9 cellular contexts compared by ENCODE assay signal in genomic region chr14:49770212-49770817, GRCh38. TPM values are rescaled to one million over a fixed set of nuclear protein-coding genes. Genes with fewer than 3 reads are reported as not detected.
A peak's percentile ranks its signal among the peaks of the same experiment; 100 is the strongest.
DNase-seq lines count a peak whose midpoint lies in the region; ATAC-seq and TF ChIP-seq lines count a peak whose summit lies in the region.
"Had no signal": no experiment of that assay in that cellular context is flagged by ENCODE, and none has a peak within 500 bp of the region (broad histone marks: within the 10 kb centered on the region; RNA-seq: fewer than 3 reads in every experiment).

No MANE protein-coding gene starts in this region.

- DNase-seq in Caki2 (ENCODE audit: low read depth) (peak; percentile 96), choroid plexus epithelial cell (ENCODE audit: low read depth) (peak; percentile 76), natural killer cell (no peak), sciatic nerve (ENCODE audit: low spot score) (no peak), MG63 (no peak)
- DNase-seq in NK-92 treated with Interleukin-12 subunit alpha and Interleukin-12 subunit beta, amount 100 ng/mL, for 24 hours (lab: John Stamatoyannopoulos, UW) = no peak

- H3K4me3 ChIP-seq in Loucy (ENCODE audit: low read length, poor library complexity, severe bottlenecking) (peak overlapping the region; percentile 100), choroid plexus epithelial cell (ENCODE audit: low read depth, low read length) (peak overlapping the region; percentile 96), MG63 (no peak overlapping the region)

- H3K9me3 ChIP-seq in Loucy (ENCODE audit: insufficient read depth, low read depth, low read length) (no peaks in the 10 kb centered on the region), MG63 (no peaks in the 10 kb centered on the region)

- H3K36me3 Mint-ChIP-seq in natural killer cell = no peaks in the 10 kb centered on the region

- H3K9ac ChIP-seq in Loucy (ENCODE audit: low read depth, low read length, poor library complexity, severe bottlenecking) = peak overlapping the region; percentile 100

- H3K9me3 Mint-ChIP-seq in natural killer cell = no peaks in the 10 kb centered on the region
- H3K9me3 Mint-ChIP-seq: central memory CD8-positive, alpha-beta T cell had no signal

- H2AFZ ChIP-seq in Loucy (ENCODE audit: low read length) = no peak overlapping the region

- H3K27ac Mint-ChIP-seq in natural killer cell = peak overlapping the region; percentile 97

- ATAC-seq in natural killer cell (no peak), sciatic nerve (no peak), HG02884 (IDR thresholded peaks at IDR 0.05; ENCODE audit: unreplicated experiment) (no peak)

- no peaks in the 10 kb centered on the region for H3K27me3 Mint-ChIP-seq in natural killer cell (ENCODE audit: low read depth in 2 of 2)
- H3K27me3 Mint-ChIP-seq: central memory CD8-positive, alpha-beta T cell had no signal

- in situ Hi-C loops in Caki2 (cut with HindIII; ENCODE audit: low pct_unique_long_range_greater_than_20kb, low sequenced_read_pairs) = loop anchor here (10.0 kb wide), 1 partner anchor 116 kb away; no protein-coding TSS in a partner anchor

- H3K4me1 Mint-ChIP-seq in natural killer cell = peaks cover 24 to 30% of the 10 kb centered on the region in 2 donors

- intact Hi-C loops in natural killer cell (cut with micrococcal nuclease) = no loop called here
- intact Hi-C loops in sciatic nerve (cut with DNase I) = no loop called here

- peaks cover 33% of the 10 kb centered on the region for H3K79me2 ChIP-seq in Loucy (ENCODE audit: insufficient read depth, low read length)

- peak overlapping the region; percentile 78 for H3K4me2 ChIP-seq in Loucy (ENCODE audit: low read depth, low read length, poor library complexity, severe bottlenecking)

- TF ChIP-seq CTCF in Loucy (conservative IDR thresholded peaks at IDR 0.05; ENCODE audit: low read length) (no peak), choroid plexus epithelial cell (conservative IDR thresholded peaks at IDR 0.05; ENCODE audit: low read depth, low read length) (no peak), natural killer cell (IDR thresholded peaks at IDR 0.05) (no peak)

- H3K36me3 ChIP-seq in Loucy (ENCODE audit: insufficient read depth, low read length) (peaks cover 9% of the 10 kb centered on the region; the same call in 1 of the 2 replicates), MG63 (peaks cover 10% of the 10 kb centered on the region; the same call in 1 of the 2 replicates)

- H3K27me3 ChIP-seq in Loucy (ENCODE audit: insufficient read depth, low read length, poor library complexity, severe bottlenecking) = peaks cover 6% of the 10 kb centered on the region
- no peaks in the 10 kb centered on the region for H3K27me3 ChIP-seq in MG63

- peaks cover 18% of the 10 kb centered on the region for H4K20me1 ChIP-seq in Loucy (ENCODE audit: insufficient read depth, low read length, poor library complexity, severe bottlenecking)

- H3K9me2 ChIP-seq in Loucy (replicated peaks; ENCODE audit: low read depth, low read length) = no peaks in the 10 kb centered on the region

- H3K4me3 Mint-ChIP-seq in natural killer cell = peak overlapping the region; percentile 65

- H3K4me1 ChIP-seq in Loucy (ENCODE audit: insufficient read depth, low read length, poor library complexity, severe bottlenecking) = peaks cover 21% of the 10 kb centered on the region

- H3F3A ChIP-seq in Loucy (ENCODE audit: low read depth) = peaks cover 6% of the 10 kb centered on the region; the same call in 1 of the 2 replicates

RNA-seq across cellular contexts. Expression of gene KLHDC2, which starts 2.4 kb away (rescaled TPM):
- total RNA-seq in Caki2 (2014; rRNA removed; shearing (Covaris generic); ENCODE audit: low replicate concordance) = 114 and 139 TPM in 2 replicates
- 10 to 100 TPM; 60.4 to 64.2 (median 63.2) TPM for total RNA-seq in natural killer cell
- 58.9 TPM for total RNA-seq in sciatic nerve
- 24.1 and 32.0 TPM in 2 replicates for total RNA-seq in MG63 (2014; rRNA removed; shearing (Covaris generic); ENCODE audit: low replicate concordance)

Comparison
In these comparisons a context has a peak if more than half of its experiments do, and no peak if none do; other contexts are left out.
1. DNase-seq: peak in Caki2 (single experiment) and choroid plexus epithelial cell (single experiment); none in natural killer cell (single experiment), sciatic nerve (single experiment), MG63 (single experiment) and NK-92 treated with Interleukin-12 subunit alpha and Interleukin-12 subunit beta, amount 100 ng/mL, for 24 hours (single experiment).